6 cellular contexts compared by ENCODE assay signal in the genomic region with DNA sequence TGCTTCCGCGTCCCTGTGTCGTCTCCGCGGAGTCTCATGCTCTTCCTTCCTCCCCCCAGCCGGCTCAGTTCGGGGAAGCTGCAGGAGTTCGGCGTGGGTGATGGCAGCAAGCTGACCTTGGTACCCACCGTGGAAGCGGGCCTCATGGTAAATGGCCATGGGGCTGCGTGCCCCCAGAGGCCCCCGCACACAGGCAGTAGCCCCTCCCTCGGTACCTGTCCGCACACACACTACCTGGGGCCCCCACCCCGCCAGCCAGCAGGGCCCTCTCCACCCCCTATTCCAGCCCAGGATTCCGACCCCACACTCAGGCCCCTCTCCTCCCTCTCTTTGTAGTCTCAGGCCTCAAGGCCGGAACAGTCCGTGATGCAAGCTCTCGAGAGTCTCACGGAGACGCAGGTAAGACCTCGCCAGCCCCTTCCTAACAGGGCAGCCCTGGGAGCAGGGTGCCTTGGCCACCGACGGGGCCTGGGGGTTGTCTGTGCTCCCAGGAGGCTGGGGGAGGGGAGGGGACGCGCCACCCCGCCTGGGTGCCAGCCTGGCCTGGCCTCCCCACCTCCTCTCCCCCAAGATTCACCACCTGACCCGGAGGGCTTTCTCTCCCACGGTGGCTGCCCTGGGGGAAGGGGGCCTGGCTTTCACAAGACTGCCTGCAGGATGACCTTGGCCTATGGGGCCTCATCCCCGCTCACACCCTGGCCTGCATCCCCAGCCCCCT. TPM values are rescaled to one million over a fixed set of nuclear protein-coding genes. Genes with fewer than 3 reads are reported as not detected.
DNase-seq lines count a peak whose midpoint lies in the region.

No MANE protein-coding gene starts in this region.

- DNase-seq in activated T-cell treated with anti-CD3 and anti-CD28 coated beads for 4 hours: peak; percentile 53
- DNase-seq in iris pigment epithelial cell (ENCODE audit: low read depth): peak; percentile 39
- DNase-seq in NCI-H446 treated with DMSO at 0.1 percent for 48 hours (lab: John Stamatoyannopoulos, UW): no peak
- DNase-seq in SHP77 (lab: John Stamatoyannopoulos, UW): no peak

- H3K9me3 ChIP-seq in HUES64 (ENCODE audit: insufficient read depth, low read depth, low read length): no peaks in the 10 kb centered on the region

- H3K36me3 ChIP-seq in HUES64 (ENCODE audit: insufficient read depth, low read length) (peaks cover 49% of the 10 kb centered on the region), urinary bladder (ENCODE audit: insufficient read depth) (peaks cover 8% of the 10 kb centered on the region)

- H3K4me1 ChIP-seq in HUES64 (ENCODE audit: insufficient read depth, low read length) (no peaks in the 10 kb centered on the region), urinary bladder (ENCODE audit: insufficient read depth) (peaks cover 1% of the 10 kb centered on the region)

- H3K4me3 ChIP-seq in HUES64 (ENCODE audit: low read length) (peak overlapping the region; percentile 90), urinary bladder (ENCODE audit: low read depth, low read length) (peak overlapping the region; percentile 98)

- WGBS in HUES64: 5% methylated on average over 26 of the region's 31 CpGs
- 7% methylated on average over 31 of the region's 31 CpGs for WGBS in urinary bladder

- peak overlapping the region; percentile 93 for H3K27ac ChIP-seq in HUES64 (ENCODE audit: low read depth, low read length)
- H3K27ac ChIP-seq in urinary bladder (ENCODE audit: low read depth): peak overlapping the region; percentile 98

- no peaks in the 10 kb centered on the region for H3K27me3 ChIP-seq in HUES64 (ENCODE audit: insufficient read depth, low read length)

- H3K9ac ChIP-seq in HUES64 (ENCODE audit: low read depth, low read length): peak overlapping the region; percentile 96

RNA-seq across cellular contexts. Expression of gene MIDN, which starts 3.3 kb away (rescaled TPM):
- 116 TPM for polyA plus RNA-seq in HUES64 (2013, experiment 1 of 2)
- 108 TPM for polyA plus RNA-seq in HUES64 (2013, experiment 2 of 2)
- total RNA-seq in urinary bladder: 12.2 TPM
- polyA plus RNA-seq in urinary bladder: 64.3 TPM

RNA-seq across cellular contexts. Expression of gene ATP5F1D, which starts 10.1 kb away (rescaled TPM):
- polyA plus RNA-seq in HUES64 (2013, experiment 1 of 2): 131 TPM
- 132 TPM for polyA plus RNA-seq in HUES64 (2013, experiment 2 of 2)
- 9.5 TPM for total RNA-seq in urinary bladder
- 236 TPM for polyA plus RNA-seq in urinary bladder

RNA-seq across cellular contexts. Expression of gene CBARP, which starts 13.9 kb away (rescaled TPM):
- polyA plus RNA-seq in HUES64 (2013, experiment 1 of 2): 7.7 TPM
- 10.9 TPM for polyA plus RNA-seq in HUES64 (2013, experiment 2 of 2)
- 0.53 TPM for total RNA-seq in urinary bladder
- 0.43 TPM for polyA plus RNA-seq in urinary bladder

RNA-seq across cellular contexts. Expression of gene CIRBP, which starts 17.5 kb away (rescaled TPM):
- 162 TPM for polyA plus RNA-seq in HUES64 (2013, experiment 1 of 2)
- 166 TPM for polyA plus RNA-seq in HUES64 (2013, experiment 2 of 2)
- 267 TPM for total RNA-seq in urinary bladder
- polyA plus RNA-seq in urinary bladder: 536 TPM

RNA-seq across cellular contexts. Expression of gene FAM174C, which starts 23.7 kb away (rescaled TPM):
- 31.0 TPM for polyA plus RNA-seq in HUES64 (2013, experiment 1 of 2)
- polyA plus RNA-seq in HUES64 (2013, experiment 2 of 2): 30.9 TPM
- 4.9 TPM for total RNA-seq in urinary bladder
- 55.9 TPM for polyA plus RNA-seq in urinary bladder

Comparison
In these comparisons a context has a peak if more than half of its experiments do, and no peak if none do; other contexts are left out.
1. DNase-seq: peak in activated T-cell treated with anti-CD3 and anti-CD28 coated beads for 4 hours (single experiment) and iris pigment epithelial cell (single experiment); none in NCI-H446 treated with DMSO at 0.1 percent for 48 hours (single experiment) and SHP77 (0 of 2).